Comparison of ENCODE assay signal across 29 cellular contexts in genomic region chr3:141170678-141171295, GRCh38.
"Had no signal": no experiment of that assay in that cellular context is flagged by ENCODE, and none has a peak within 500 bp of the region (broad histone marks: within the 10 kb centered on the region; RNA-seq: fewer than 3 reads in every experiment).

No MANE protein-coding gene starts in this region.

- DNase-seq: activated CD4-positive, alpha-beta memory T cell treated with anti-CD3 and anti-CD28 coated beads for 36 hours; activated CD4-positive, alpha-beta T cell treated with anti-CD3 and anti-CD28 coated beads for 36 hours; activated CD4-positive, alpha-beta T cell treated with anti-CD3 and anti-CD28 coated beads, Interleukin-2, amount 10 ng/mL, durations not matched to agents 24 days and 14 days; activated CD4-positive, CD25-positive, alpha-beta regulatory T cell; activated CD4-positive, CD25-positive, alpha-beta regulatory T cell treated with anti-CD3 and anti-CD28 coated beads, Interleukin-2, amount 50 U/mL, for 72 hours; activated CD8-positive, alpha-beta memory T cell treated with anti-CD3 and anti-CD28 coated beads, Interleukin-2, amount 10 ng/mL, durations not matched to agents 7 days and 5 days; activated CD8-positive, alpha-beta memory T cell treated with anti-CD3 and anti-CD28 coated beads, Interleukin-2, amount 50 U/mL, for 4 hours; activated CD8-positive, alpha-beta T cell treated with anti-CD3 and anti-CD28 coated beads, Interleukin-2, amount 10 ng/mL, durations not matched to agents 7 days and 5 days; activated effector memory CD4-positive, alpha-beta T cell treated with anti-CD3 and anti-CD28 coated beads, Interleukin-2, amount 50 U/mL, for 16 hours; activated naive CD4-positive, alpha-beta T cell treated with anti-CD3 and anti-CD28 coated beads for 36 hours; activated naive CD8-positive, alpha-beta T cell treated with anti-CD3 and anti-CD28 coated beads for 36 hours; activated naive CD8-positive, alpha-beta T cell treated with anti-CD3 and anti-CD28 coated beads, Interleukin-2, amount 50 U/mL, for 24 hours; activated T-cell treated with anti-CD3 and anti-CD28 coated beads, Interleukin-2, amount 50 U/mL, for 1 hour; activated T-cell treated with anti-CD3 and anti-CD28 coated beads, Interleukin-2, amount 50 U/mL, for 48 hours; adrenal gland; amygdala; aorta; body of pancreas; caudate nucleus; cortex of kidney; dermis blood vessel endothelial cell; effector CD4-positive, alpha-beta T cell; effector memory CD8-positive, alpha-beta T cell; erythroblast; esophagus squamous epithelium; foreskin fibroblast; heart right ventricle; T-helper 2 cell had no signal

- H3K36me3 ChIP-seq: adrenal gland, esophagus squamous epithelium, gastroesophageal sphincter, heart right ventricle had no signal

- H3K27me3 ChIP-seq: adrenal gland, body of pancreas, gastroesophageal sphincter had no signal

- ATAC-seq: activated CD4-positive, alpha-beta T cell treated with anti-CD3 and anti-CD28 coated beads for 36 hours; activated CD8-positive, alpha-beta memory T cell treated with anti-CD3 and anti-CD28 coated beads, Interleukin-2, amount 10 ng/mL, durations not matched to agents 7 days and 5 days; activated CD8-positive, alpha-beta T cell treated with anti-CD3 and anti-CD28 coated beads, Interleukin-2, amount 10 ng/mL, durations not matched to agents 7 days and 5 days; activated naive CD8-positive, alpha-beta T cell treated with anti-CD3 and anti-CD28 coated beads, Interleukin-2, amount 50 U/mL, for 24 hours; body of pancreas; effector memory CD8-positive, alpha-beta T cell; gastroesophageal sphincter; heart right ventricle had no signal

- H3K4me1 ChIP-seq: adrenal gland, body of pancreas, esophagus squamous epithelium, gastroesophageal sphincter, heart right ventricle had no signal

- H3K27ac ChIP-seq: adrenal gland, body of pancreas, esophagus squamous epithelium, gastroesophageal sphincter, heart right ventricle had no signal

- H3K9me3 ChIP-seq: adrenal gland, body of pancreas, esophagus squamous epithelium had no signal

- H3K4me3 ChIP-seq: adrenal gland, body of pancreas, esophagus squamous epithelium, gastroesophageal sphincter, heart right ventricle had no signal
